11 cellular contexts compared by ENCODE assay signal in genomic region chr2:96859338-96859649, GRCh38. TPM values are rescaled to one million over a fixed set of nuclear protein-coding genes. Genes with fewer than 3 reads are reported as not detected.
DNase-seq lines count a peak whose midpoint lies in the region; ATAC-seq and TF ChIP-seq lines count a peak whose summit lies in the region.
"Had no signal": no experiment of that assay in that cellular context is flagged by ENCODE, and none has a peak within 500 bp of the region (broad histone marks: within the 10 kb centered on the region; RNA-seq: fewer than 3 reads in every experiment).

No MANE protein-coding gene starts in this region.

- H3K4me3 ChIP-seq in mammary epithelial cell (replicated peaks in 1 of 3; ENCODE audit: insufficient read depth in 1 of 3, low read depth in 2 of 3, low read length in 3 of 3): no peak overlapping the region
- no peak overlapping the region for H3K4me3 ChIP-seq in aorta (ENCODE audit: low read length in 2 of 2)
- H3K4me3 ChIP-seq: SJSA1 had no signal

- H3K27me3 ChIP-seq in mammary epithelial cell (ENCODE audit: insufficient read depth, low read length) (no peaks in the 10 kb centered on the region), aorta (ENCODE audit: control insufficient read depth in 1 of 2, insufficient read depth in 2 of 2, low read length in 1 of 2) (no peaks in the 10 kb centered on the region)
- H3K27me3 ChIP-seq: brain microvascular endothelial cell, SJSA1 had no signal

- H3K4me2 ChIP-seq in mammary epithelial cell (ENCODE audit: insufficient read depth, low read depth, low read length): no peak overlapping the region

- peaks cover 22% of the 10 kb centered on the region for H3K36me3 Mint-ChIP-seq in MCF 10A (ENCODE audit: insufficient read depth, unreplicated experiment)
- peaks cover 0 to 33% (median 6%) of the 10 kb centered on the region in 3 donors for H3K36me3 Mint-ChIP-seq in naive thymus-derived CD8-positive, alpha-beta T cell

- H3K27ac ChIP-seq in mammary epithelial cell (ENCODE audit: insufficient read depth, low read depth, low read length): no peak overlapping the region
- H3K27ac ChIP-seq in cingulate gyrus (ENCODE audit: low read depth, low read length): peak overlapping the region; percentile 69
- H3K27ac ChIP-seq in aorta (ENCODE audit: low read depth in 1 of 2, low read length in 2 of 2): peak overlapping the region in 1 of 2 donors; percentile 82
- H3K27ac ChIP-seq: brain microvascular endothelial cell, SJSA1 had no signal

- H3K79me2 ChIP-seq in mammary epithelial cell (ENCODE audit: insufficient read depth, low read length): peaks cover 22% of the 10 kb centered on the region

- CTCF ChIA-PET in MCF 10A (lab: Yijun Ruan, JAX) (interaction anchor here (0.5 to 8.0 kb wide), 4 partner anchors 10 to 91 kb away, joined by 3 to 116 read pairs (median 20); partner anchors contain the start of gene SEMA4C), mammary epithelial cell (lab: Charles Lee; ENCODE audit: low non-redundant PET) (interaction anchor here (0.6 to 0.8 kb wide), 2 partner anchors 10 to 253 kb away, joined by 3 to 4 read pairs; no protein-coding TSS in a partner anchor)

- no peak overlapping the region for H2AFZ ChIP-seq in mammary epithelial cell (ENCODE audit: low read depth, low read length)

- H3K4me1 Mint-ChIP-seq in MCF 10A (ENCODE audit: insufficient read depth, unreplicated experiment): peaks cover 14% of the 10 kb centered on the region
- H3K4me1 Mint-ChIP-seq in naive thymus-derived CD8-positive, alpha-beta T cell: peaks cover 26 to 53% (median 51%) of the 10 kb centered on the region in 4 donors

- intact Hi-C loops in MCF 10A (cut with micrococcal nuclease): loop anchor here (2.0 kb wide), 2 partner anchors 102 to 254 kb away; partner anchors contain the start of gene ANKRD36
- intact Hi-C loops in mammary epithelial cell (cut with micrococcal nuclease): loop anchor here (5.0 kb wide), 1 partner anchor 97 kb away; the partner anchor contains the start of gene CNNM4
- intact Hi-C loops in aorta (cut with DNase I): loop anchor here (1.0 to 5.0 kb wide), 4 partner anchors 42 to 92 kb away; partner anchors contain the start of gene CNNM3 (in 1 of the 2)

- no TSS peak for BruUV-seq in MCF 10A (replicated peaks; lab: Mats Ljungman, UMichigan)
- no TSS peak for BruUV-seq in mammary epithelial cell (replicated peaks; lab: Mats Ljungman, UMichigan)

- H3K36me3 ChIP-seq in mammary epithelial cell (ENCODE audit: insufficient read depth, low read length) (peaks cover 5% of the 10 kb centered on the region), aorta (ENCODE audit: control insufficient read depth in 1 of 2, insufficient read depth in 2 of 2, low read length in 1 of 2) (peaks cover 0 to 15% of the 10 kb centered on the region in 2 donors)

- H3K9me3 ChIP-seq in mammary epithelial cell (replicated peaks; ENCODE audit: insufficient read depth, low read length): no peaks in the 10 kb centered on the region
- H3K9me3 ChIP-seq in aorta (ENCODE audit: control insufficient read depth, low read length): no peaks in the 10 kb centered on the region
- H3K9me3 ChIP-seq: SJSA1 had no signal

- dilution Hi-C loops in mammary epithelial cell (cut with HindIII; ENCODE audit: low sequenced_read_pairs): no loop called here

- POLR2A ChIA-PET in MCF 10A (lab: Yijun Ruan, JAX): interaction anchor here (4.0 kb wide), 1 partner anchor 254 kb away, joined by 39 read pairs; the partner anchor contains the start of gene ANKRD36
- POLR2A ChIA-PET in naive thymus-derived CD8-positive, alpha-beta T cell (lab: Charles Lee): interaction anchor here (1.2 to 4.1 kb wide), 8 partner anchors 8 to 103 kb away, joined by 5 to 75 read pairs (median 28); partner anchors contain the start of gene CNNM3

- H3K27ac Mint-ChIP-seq in MCF 10A (ENCODE audit: low read depth, unreplicated experiment): no peak overlapping the region
- H3K27ac Mint-ChIP-seq in naive thymus-derived CD8-positive, alpha-beta T cell: peak overlapping the region in 9 of 10 donors; percentile 48 to 94 (median 77)

- no peaks in the 10 kb centered on the region for H4K20me1 ChIP-seq in mammary epithelial cell (ENCODE audit: insufficient read depth, low read length)

- no peaks in the 10 kb centered on the region for H3K9me3 Mint-ChIP-seq in MCF 10A (ENCODE audit: unreplicated experiment)
- H3K9me3 Mint-ChIP-seq in naive thymus-derived CD8-positive, alpha-beta T cell: no peaks in the 10 kb centered on the region

- no peak overlapping the region for H3K9ac ChIP-seq in mammary epithelial cell (ENCODE audit: insufficient read depth, low read length)

- ATAC-seq in naive thymus-derived CD8-positive, alpha-beta T cell: no peak
- ATAC-seq in aorta (ENCODE audit: low FRiP score): peak; percentile 11
- ATAC-seq in GM21825 (IDR thresholded peaks at IDR 0.05; ENCODE audit: unreplicated experiment): no peak
- no peak for ATAC-seq in HG03457 (IDR thresholded peaks at IDR 0.05; ENCODE audit: unreplicated experiment)
- ATAC-seq: left colon had no signal

- DNase-seq in MCF 10A (ENCODE audit: unreplicated experiment): no peak
- no peak for DNase-seq in mammary epithelial cell
- no peak for DNase-seq in naive thymus-derived CD8-positive, alpha-beta T cell
- peak; percentile 76 to 92 for DNase-seq in aorta
- DNase-seq in SKM-1 (lab: John Stamatoyannopoulos, UW; ENCODE audit: unreplicated experiment): no peak

- H3K4me3 Mint-ChIP-seq in MCF 10A (ENCODE audit: unreplicated experiment): peak overlapping the region; percentile 60
- H3K4me3 Mint-ChIP-seq in naive thymus-derived CD8-positive, alpha-beta T cell: peak overlapping the region; percentile 41 to 92 (median 78)

- H3K27me3 Mint-ChIP-seq in MCF 10A (ENCODE audit: insufficient read depth, unreplicated experiment): no peaks in the 10 kb centered on the region
- H3K27me3 Mint-ChIP-seq in naive thymus-derived CD8-positive, alpha-beta T cell: no peaks in the 10 kb centered on the region

- WGBS in mammary epithelial cell (ENCODE audit: low coverage, missing lambda C conversion rate): 72% methylated on average over 3 of the region's 4 CpGs
- 2 to 3% methylated on average over 4 of the region's 4 CpGs for WGBS in aorta, 2 donors

- H3K4me1 ChIP-seq in mammary epithelial cell (ENCODE audit: insufficient read depth, low read length) (peaks cover 26% of the 10 kb centered on the region), aorta (ENCODE audit: control insufficient read depth in 1 of 2, insufficient read depth in 2 of 2, low read length in 2 of 2) (no peaks in the 10 kb centered on the region)

- TF ChIP-seq CTCF in MCF 10A (IDR thresholded peaks at IDR 0.05; ENCODE audit: unreplicated experiment): no peak
- TF ChIP-seq CTCF in mammary epithelial cell (conservative IDR thresholded peaks at IDR 0.05 in 1 of 2, IDR thresholded peaks at IDR 0.05 in 1 of 2; ENCODE audit: extremely low read depth in 1 of 2, insufficient read depth in 1 of 2, low read depth in 1 of 2, low read length in 2 of 2): no peak

- in situ Hi-C loops in mammary epithelial cell (cut with MboI; ENCODE audit: low sequenced_read_pairs in 2 of 2): loop anchor here (5.0 kb wide), 3 partner anchors 53 to 98 kb away; no protein-coding TSS in a partner anchor

RNA-seq across cellular contexts. Expression of gene ANKRD39, which starts 1.5 kb away (rescaled TPM):
- total RNA-seq in MCF 10A (2022): 14.0 and 17.6 TPM in 2 replicates
- total RNA-seq in mammary epithelial cell: 10 to 100 TPM in 1 of 2 donors, 1 to 10 TPM in 1; 7.8 to 12.3 TPM
- 13.8 TPM for polyA plus RNA-seq in mammary epithelial cell
- polyA minus RNA-seq in mammary epithelial cell: 2.8 TPM
- 10 to 100 TPM; 13.5 to 14.2 TPM for total RNA-seq in naive thymus-derived CD8-positive, alpha-beta T cell
- 10 to 100 TPM; 12.2 to 18.7 (median 16.2) TPM for polyA plus RNA-seq in naive thymus-derived CD8-positive, alpha-beta T cell
- 10 to 100 TPM in 1 of 2 donors, 1 to 10 TPM in 1; 10.0 to 12.7 TPM for total RNA-seq in aorta
- 10 to 100 TPM; 14.0 to 20.5 TPM for polyA plus RNA-seq in aorta

RNA-seq across cellular contexts. Expression of gene SEMA4C, which starts 10.6 kb away (rescaled TPM):
- 16.3 and 22.6 TPM in 2 replicates for total RNA-seq in MCF 10A (2022)
- total RNA-seq in mammary epithelial cell: 10 to 100 TPM; 13.2 to 14.0 TPM
- polyA plus RNA-seq in mammary epithelial cell: 6.9 TPM
- 7.3 TPM for polyA minus RNA-seq in mammary epithelial cell
- 10 to 100 TPM; 35.6 to 38.6 TPM for total RNA-seq in naive thymus-derived CD8-positive, alpha-beta T cell
- 1 to 10 TPM; 1.9 to 2.8 (median 2.2) TPM for polyA plus RNA-seq in naive thymus-derived CD8-positive, alpha-beta T cell
- total RNA-seq in aorta: 10 to 100 TPM; 49.6 to 55.6 TPM
- 10 to 100 TPM in 1 of 2 donors, 1 to 10 TPM in 1; 6.1 to 38.8 TPM for polyA plus RNA-seq in aorta

RNA-seq across cellular contexts. Expression of gene ANKRD23, which starts 15.5 kb away (rescaled TPM):
- 3.4 and 7.6 TPM in 2 replicates for total RNA-seq in MCF 10A (2022)
- 1 to 10 TPM in 1 of 2 donors, under 1 TPM in 1; 0.82 to 1.7 TPM for total RNA-seq in mammary epithelial cell
- 0.49 TPM for polyA plus RNA-seq in mammary epithelial cell
- polyA minus RNA-seq in mammary epithelial cell: 0.36 TPM
- 10 to 100 TPM; 13.1 to 16.2 TPM for total RNA-seq in naive thymus-derived CD8-positive, alpha-beta T cell
- under 1 TPM; 0.15 to 0.57 (median 0.27) TPM for polyA plus RNA-seq in naive thymus-derived CD8-positive, alpha-beta T cell
- 1 to 10 TPM; 4.6 to 5.4 TPM for total RNA-seq in aorta
- polyA plus RNA-seq in aorta: 1 to 10 TPM in 1 of 2 donors, not detected in 1; 5.3 TPM

RNA-seq across cellular contexts. Expression of gene CNNM3, which starts 43.2 kb away (rescaled TPM):
- total RNA-seq in MCF 10A (2022) (9.1 and 9.9 TPM in 2 replicates), mammary epithelial cell (1 to 10 TPM; 5.7 to 5.8 TPM), aorta (10 to 100 TPM; 11.1 to 16.8 TPM)
- polyA plus RNA-seq in mammary epithelial cell (5.0 TPM), aorta (10 to 100 TPM in 1 of 2 donors, 1 to 10 TPM in 1; 2.9 to 10.2 TPM)
- polyA minus RNA-seq in mammary epithelial cell: 5.9 TPM
- total RNA-seq in naive thymus-derived CD8-positive, alpha-beta T cell: 10 to 100 TPM; 40.0 to 41.1 TPM
- polyA plus RNA-seq in naive thymus-derived CD8-positive, alpha-beta T cell: 10 to 100 TPM in 2 of 3 donors, 1 to 10 TPM in 1; 2.8 to 12.0 (median 11.4) TPM

Comparison
In these comparisons a context has a peak if more than half of its experiments do, and no peak if none do; other contexts are left out.
1. DNase-seq: peak in aorta (2 of 2); none in MCF 10A (single experiment), mammary epithelial cell (single experiment), naive thymus-derived CD8-positive, alpha-beta T cell (0 of 10) and SKM-1 (single experiment).